ENCODE assay signal across 1 cellular context in the genomic region with DNA sequence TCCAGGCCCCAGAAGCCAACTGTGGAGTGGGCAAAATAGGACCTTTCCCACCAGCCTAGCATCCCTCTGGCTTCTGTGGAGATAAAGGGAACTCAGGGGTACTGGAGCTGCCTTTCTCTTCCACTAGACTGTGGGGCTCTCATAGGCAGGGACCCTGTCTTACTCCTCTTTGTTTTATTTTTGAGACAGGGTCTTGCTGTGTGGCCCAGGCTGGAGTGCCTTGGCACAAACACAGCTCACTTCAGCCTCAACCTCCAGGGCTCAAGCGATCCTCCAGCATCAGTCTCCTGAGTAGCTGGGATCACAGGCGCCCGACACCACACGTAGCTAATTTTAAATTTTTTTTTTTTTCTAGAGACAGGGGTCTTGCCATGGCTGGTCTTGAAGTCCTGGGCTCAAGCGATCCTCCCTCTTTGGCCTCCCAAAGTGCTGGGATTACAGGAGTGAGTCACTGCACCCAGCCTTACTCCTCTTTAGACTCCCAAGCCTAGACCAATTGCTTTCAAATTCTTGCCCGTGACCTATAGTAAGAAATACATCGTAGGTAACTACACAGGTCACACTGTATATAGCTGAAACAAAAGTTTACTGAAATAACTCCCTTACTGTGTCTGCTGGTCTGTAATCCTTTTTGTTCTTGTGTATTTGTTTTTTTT.
TF ChIP-seq lines count a peak whose summit lies in the region.

No MANE protein-coding gene starts in this region.

TF ChIP-seq in H1, 55 proteins besides CTCF, POLR2A, EP300 and RAD21:
- peak; percentile 21 for TF ChIP-seq RNF2 (IDR thresholded peaks at IDR 0.05; ENCODE audit: borderline replicate concordance, low read depth, low read length, missing control alignments, poor library complexity, severe bottlenecking)
- no peak for TF ChIP-seq TEAD4 (IDR thresholded peaks at IDR 0.05; ENCODE audit: low read depth, low read length)
- TF ChIP-seq RFX5 (IDR thresholded peaks at IDR 0.05; ENCODE audit: borderline replicate concordance, low read depth, low read length) = no peak
- no peak for TF ChIP-seq GTF2F1 (IDR thresholded peaks at IDR 0.05; ENCODE audit: borderline replicate concordance, low read depth, low read length)
- TF ChIP-seq ASH2L (IDR thresholded peaks at IDR 0.05; ENCODE audit: low read length) = no peak
